In genomic region chr7:6533893-6534804, GRCh38 we compare ENCODE assay signal across 1 cellular context.
TF ChIP-seq lines count a peak whose summit lies in the region.

No MANE protein-coding gene starts in this region.

TF ChIP-seq in H1, 55 proteins besides CTCF, POLR2A, EP300 and RAD21:
- TF ChIP-seq ATF3 (IDR thresholded peaks at IDR 0.05; ENCODE audit: insufficient read depth, low read depth, low read length) (no peak), RXRA (IDR thresholded peaks at IDR 0.05; ENCODE audit: insufficient read depth, low read depth, low read length) (no peak), E2F6 (IDR thresholded peaks at IDR 0.05) (no peak), CHD7 (IDR thresholded peaks at IDR 0.05; ENCODE audit: insufficient replicate concordance, low read length) (no peak), USF2 (IDR thresholded peaks at IDR 0.05; ENCODE audit: low read length) (no peak), CHD1 (IDR thresholded peaks at IDR 0.05; ENCODE audit: low read depth, low read length) (no peak), BCL11A (IDR thresholded peaks at IDR 0.05; ENCODE audit: low read depth in 2 of 2, low read length in 2 of 2) (no peak), MAFK (IDR thresholded peaks at IDR 0.05; ENCODE audit: low read depth, low read length) (no peak), RBBP5 (IDR thresholded peaks at IDR 0.05; ENCODE audit: borderline replicate concordance, low read depth, low read length) (no peak), SAP30 (IDR thresholded peaks at IDR 0.05; ENCODE audit: insufficient read depth, insufficient replicate concordance, low read length) (no peak), CBX5 (IDR thresholded peaks at IDR 0.05; ENCODE audit: low read depth, low read length) (no peak), CREB1 (IDR thresholded peaks at IDR 0.05) (no peak), SP1 (IDR thresholded peaks at IDR 0.05; ENCODE audit: low read depth, low read length) (no peak), SIN3A (conservative IDR thresholded peaks at IDR 0.05 in 1 of 2, IDR thresholded peaks at IDR 0.05 in 1 of 2; ENCODE audit: low read depth in 1 of 2, low read length in 2 of 2) (no peak), FOSL1 (IDR thresholded peaks at IDR 0.05; ENCODE audit: insufficient read depth, low read depth, low read length) (no peak), JUN (IDR thresholded peaks at IDR 0.05; ENCODE audit: low read depth, low read length) (no peak), SRF (IDR thresholded peaks at IDR 0.05; ENCODE audit: low read depth, low read length) (no peak)
